Comparison of ENCODE assay signal across 17 cellular contexts in the genomic region with DNA sequence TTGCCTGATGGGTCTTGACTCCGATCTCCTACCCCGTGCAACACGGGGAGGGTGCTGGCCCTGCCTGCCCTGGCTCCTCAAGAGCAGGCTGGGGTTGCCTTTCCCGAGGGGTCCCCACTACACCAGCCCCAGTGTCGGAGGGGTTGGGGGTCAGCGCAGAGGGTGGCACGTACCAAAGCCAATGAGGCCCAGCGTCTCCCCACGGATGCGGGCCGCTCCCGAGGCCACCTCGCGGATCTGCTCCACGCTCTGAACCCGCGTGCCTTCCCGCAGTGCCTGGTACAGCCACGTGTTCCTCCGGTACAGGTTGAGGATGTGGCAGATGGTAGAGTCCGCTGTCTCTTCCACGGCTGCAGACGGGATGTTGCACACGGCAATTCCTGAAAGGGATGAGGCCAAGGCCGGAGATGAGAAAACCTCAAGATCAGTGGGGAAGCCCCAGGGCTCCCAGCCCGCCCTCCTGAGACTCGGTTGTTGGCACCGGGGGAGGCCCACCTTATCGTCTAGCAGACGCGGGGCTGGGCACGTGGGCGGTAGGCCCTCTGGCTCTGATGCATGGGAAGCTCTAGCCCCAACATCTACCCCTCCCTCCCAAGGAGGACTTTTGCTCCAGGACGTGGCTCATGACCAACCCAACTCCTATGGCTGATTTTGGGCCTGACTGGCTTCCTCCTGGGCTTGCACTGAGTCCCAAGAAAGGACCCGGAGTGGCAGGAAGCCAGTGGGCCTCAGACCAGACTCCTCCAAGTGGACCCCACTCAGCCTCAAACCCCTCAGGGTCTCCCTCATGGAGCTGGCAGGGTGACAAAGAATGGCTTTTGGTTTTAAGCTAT. TPM values are rescaled to one million over a fixed set of nuclear protein-coding genes. Genes with fewer than 3 reads are reported as not detected.
DNase-seq lines count a peak whose midpoint lies in the region; ATAC-seq and TF ChIP-seq lines count a peak whose summit lies in the region.
"Had no signal": no experiment of that assay in that cellular context is flagged by ENCODE, and none has a peak within 500 bp of the region (broad histone marks: within the 10 kb centered on the region; RNA-seq: fewer than 3 reads in every experiment).

No MANE protein-coding gene starts in this region.

- H2BK15ac ChIP-seq in neuronal stem cell (ENCODE audit: low read length) = no peak overlapping the region

- no peak overlapping the region for H3K4me3 ChIP-seq in left ventricle myocardium inferior
- no peak overlapping the region for H3K4me3 ChIP-seq in dorsolateral prefrontal cortex
- no peak overlapping the region for H3K4me3 ChIP-seq in neuronal stem cell (ENCODE audit: low read length in 2 of 2)
- no peak overlapping the region for H3K4me3 ChIP-seq in vagina
- H3K4me3 ChIP-seq: MG63 had no signal

- H3K4ac ChIP-seq in neuronal stem cell (ENCODE audit: low read length) = no peak overlapping the region

- no peak overlapping the region for H2BK12ac ChIP-seq in neuronal stem cell (ENCODE audit: low read length)

- no peaks in the 10 kb centered on the region for H3K27me3 ChIP-seq in left ventricle myocardium inferior (ENCODE audit: low read depth)
- no peaks in the 10 kb centered on the region for H3K27me3 ChIP-seq in dorsolateral prefrontal cortex
- H3K27me3 ChIP-seq in neuronal stem cell (ENCODE audit: control insufficient read depth in 3 of 3, insufficient read depth in 3 of 3, low read depth in 1 of 3, low read length in 3 of 3) = no peaks in the 10 kb centered on the region
- H3K27me3 ChIP-seq in vagina = no peaks in the 10 kb centered on the region
- H3K27me3 ChIP-seq: MG63 had no signal

- H3K18ac ChIP-seq in neuronal stem cell (ENCODE audit: low read length) = peak overlapping the region; percentile 44

- H3K9me3 Mint-ChIP-seq in CD14-positive monocyte = no peaks in the 10 kb centered on the region
- H3K9me3 Mint-ChIP-seq: memory B cell; T-helper 1 cell treated with Interleukin-12 subunit alpha and Interleukin-12 subunit beta and Interleukin-4 antibody, amounts not matched to agents 30 μg/mL and 1 μg/mL, for 36 hours had no signal

- H3K23ac ChIP-seq in neuronal stem cell (ENCODE audit: low read depth, low read length, poor library complexity) = peak overlapping the region; percentile 68

- peaks cover 79 to 99% of the 10 kb centered on the region in 2 donors for H3K36me3 Mint-ChIP-seq in CD14-positive monocyte
- H3K36me3 Mint-ChIP-seq: memory B cell had no signal

- H4K91ac ChIP-seq in neuronal stem cell (ENCODE audit: low read depth, low read length, poor library complexity) = no peak overlapping the region

- H3K4me1 ChIP-seq in left ventricle myocardium inferior (peaks cover 55% of the 10 kb centered on the region), neuronal stem cell (ENCODE audit: control insufficient read depth in 2 of 2, insufficient read depth in 1 of 2, low read depth in 1 of 2, low read length in 2 of 2) (peaks cover 11 to 15% of the 10 kb centered on the region in 2 donors), vagina (peaks cover 41% of the 10 kb centered on the region)

- H3K27me3 Mint-ChIP-seq in CD14-positive monocyte (ENCODE audit: low read depth in 3 of 3) = no peaks in the 10 kb centered on the region

- no peak overlapping the region for H3K9ac ChIP-seq in neuronal stem cell (ENCODE audit: low read depth, low read length, poor library complexity)

- H3K36me3 ChIP-seq in left ventricle myocardium inferior (peaks cover 72% of the 10 kb centered on the region), neuronal stem cell (replicated peaks in 1 of 2; ENCODE audit: control insufficient read depth in 2 of 2, insufficient read depth in 2 of 2, low read length in 2 of 2) (peaks cover 68 to 99% of the 10 kb centered on the region in 2 donors), vagina (peaks cover 0 to 39% of the 10 kb centered on the region in 2 donors)

- peak overlapping the region; percentile 74 for H3K27ac ChIP-seq in left ventricle myocardium inferior (replicated peaks)
- H3K27ac ChIP-seq in dorsolateral prefrontal cortex = peak overlapping the region in 53 of 59 donors; percentile 0 to 99 (median 94)
- no peak overlapping the region for H3K27ac ChIP-seq in neuronal stem cell (replicated peaks; ENCODE audit: low read length)
- H3K27ac ChIP-seq in vagina = peak overlapping the region; percentile 72
- H3K27ac ChIP-seq: epithelial cell of prostate had no signal

- ATAC-seq in Right ventricle myocardium superior (ENCODE audit: poor library complexity) (no peak), HG03469 (IDR thresholded peaks at IDR 0.05; ENCODE audit: unreplicated experiment) (no peak)

- H3K4me1 Mint-ChIP-seq in CD14-positive monocyte = no peaks in the 10 kb centered on the region
- H3K4me1 Mint-ChIP-seq: memory B cell had no signal

- H3K4me3 Mint-ChIP-seq in CD14-positive monocyte = no peak overlapping the region
- H3K4me3 Mint-ChIP-seq: memory B cell; T-helper 1 cell treated with Interleukin-12 subunit alpha and Interleukin-12 subunit beta and Interleukin-4 antibody, amounts not matched to agents 30 μg/mL and 1 μg/mL, for 36 hours had no signal

- no peak overlapping the region for H2AFZ ChIP-seq in neuronal stem cell (ENCODE audit: low read length)

- H3K9me3 ChIP-seq in left ventricle myocardium inferior (replicated peaks) = no peaks in the 10 kb centered on the region
- peaks cover 0 to 1% of the 10 kb centered on the region in 2 donors for H3K9me3 ChIP-seq in neuronal stem cell (replicated peaks in 1 of 2; ENCODE audit: control insufficient read depth in 2 of 2, insufficient read depth in 1 of 2, low read depth in 1 of 2, low read length in 2 of 2)
- H3K9me3 ChIP-seq in vagina = no peaks in the 10 kb centered on the region
- H3K9me3 ChIP-seq: MG63 had no signal

- H2BK120ac ChIP-seq in neuronal stem cell (ENCODE audit: low read depth, low read length) = no peak overlapping the region

- no CpG with 5 or more reads among the region's 35 CpGs for WGBS in neuronal stem cell (ENCODE audit: extremely low coverage in 2 of 2, insufficient read length in 2 of 2, insufficient replicate concordance in 1 of 2), 2 donors

- TF ChIP-seq CTCF in left ventricle myocardium inferior (IDR thresholded peaks at IDR 0.05; ENCODE audit: borderline replicate concordance) = no peak
- TF ChIP-seq CTCF in dorsolateral prefrontal cortex (IDR thresholded peaks at IDR 0.05 in 54 of 56, conservative IDR thresholded peaks at IDR 0.05 in 2 of 56; ENCODE audit: low read depth in 1 of 56, partially characterized antibody in 56 of 56) = no peak
- TF ChIP-seq CTCF in vagina (IDR thresholded peaks at IDR 0.05) = no peak
- TF ChIP-seq CTCF in CD14-positive monocyte (IDR thresholded peaks at IDR 0.05) = no peak

- peaks cover 14% of the 10 kb centered on the region for H3K79me1 ChIP-seq in neuronal stem cell (ENCODE audit: low read depth, low read length)

- no peak for TF ChIP-seq POLR2A in vagina (IDR thresholded peaks at IDR 0.05)

- intact Hi-C loops in left ventricle myocardium inferior (cut with micrococcal nuclease) (loop anchor here (10.0 kb wide), 1 partner anchor 47 kb away; no protein-coding TSS in a partner anchor), Right ventricle myocardium superior (cut with DNase I) (loop anchor here (5.0 to 10.0 kb wide), 2 partner anchors 47 to 64 kb away; no protein-coding TSS in a partner anchor), dorsolateral prefrontal cortex (cut with DNase I) (loop anchor here in 1 of 2 donors (10.0 kb wide), 1 partner anchor 473 kb away; no protein-coding TSS in a partner anchor), vagina (cut with DNase I) (loop anchor here (5.0 kb wide), 1 partner anchor 64 kb away; no protein-coding TSS in a partner anchor), CD14-positive monocyte (cut with micrococcal nuclease) (no loop called here)

- no peak overlapping the region for H3K4me2 ChIP-seq in neuronal stem cell (ENCODE audit: insufficient read depth, low read length, poor library complexity, severe bottlenecking)

- H2BK5ac ChIP-seq in neuronal stem cell (ENCODE audit: low read length) = peak overlapping the region; percentile 0

- H4K8ac ChIP-seq in neuronal stem cell (ENCODE audit: low read depth, low read length) = no peak overlapping the region

- no peak overlapping the region for H3K14ac ChIP-seq in neuronal stem cell (ENCODE audit: low read length)

- DNase-seq in left ventricle myocardium inferior (peak; percentile 15), Right ventricle myocardium superior (no peak), dorsolateral prefrontal cortex (peak in 4 of 10 donors; percentile 9 to 42 (median 26)), neuronal stem cell (ENCODE audit: low spot score) (no peak), vagina (ENCODE audit: extremely low spot score in 2 of 2) (no peak), CD14-positive monocyte (ENCODE audit: low spot score) (no peak), cerebellar nuclear complex (lab: John Stamatoyannopoulos, UW) (no peak)
- DNase-seq: activated CD4-positive, alpha-beta T cell treated with anti-CD3 and anti-CD28 coated beads for 48 hours; central memory CD4-positive, alpha-beta T cell; hippocampal formation; MG63; NCI-H2107; NCI-H774 had no signal

- peak overlapping the region; percentile 28 for H2AK5ac ChIP-seq in neuronal stem cell (ENCODE audit: low read depth, low read length)

- H3K27ac Mint-ChIP-seq in CD14-positive monocyte = peak overlapping the region in 1 of 7 donors; percentile 6
- H3K27ac Mint-ChIP-seq: memory B cell; T-helper 1 cell treated with Interleukin-12 subunit alpha and Interleukin-12 subunit beta and Interleukin-4 antibody, amounts not matched to agents 30 μg/mL and 1 μg/mL, for 36 hours had no signal

RNA-seq across cellular contexts. Expression of gene ZRANB1, which starts 56.1 kb away (rescaled TPM):
- total RNA-seq in left ventricle myocardium inferior = 25.3 TPM
- 24.2 TPM for total RNA-seq in Right ventricle myocardium superior
- 10 to 100 TPM; 26.9 to 54.0 (median 37.1) TPM for total RNA-seq in dorsolateral prefrontal cortex
- polyA plus RNA-seq in neuronal stem cell (2013, experiment 1 of 2) = 13.4 TPM
- polyA plus RNA-seq in neuronal stem cell (2013, experiment 2 of 2) = 14.2 TPM
- 23.8 TPM for total RNA-seq in vagina
- 1 to 10 TPM; 2.7 to 3.1 TPM for polyA plus RNA-seq in CD14-positive monocyte

Comparison
In these comparisons a context has a peak if more than half of its experiments do, and no peak if none do; other contexts are left out.
1. intact Hi-C loops: an anchor here in left ventricle myocardium inferior (10.0 kb wide), Right ventricle myocardium superior (5.0 to 10.0 kb wide) and vagina (5.0 kb wide); none called in CD14-positive monocyte.